In the genomic region with DNA sequence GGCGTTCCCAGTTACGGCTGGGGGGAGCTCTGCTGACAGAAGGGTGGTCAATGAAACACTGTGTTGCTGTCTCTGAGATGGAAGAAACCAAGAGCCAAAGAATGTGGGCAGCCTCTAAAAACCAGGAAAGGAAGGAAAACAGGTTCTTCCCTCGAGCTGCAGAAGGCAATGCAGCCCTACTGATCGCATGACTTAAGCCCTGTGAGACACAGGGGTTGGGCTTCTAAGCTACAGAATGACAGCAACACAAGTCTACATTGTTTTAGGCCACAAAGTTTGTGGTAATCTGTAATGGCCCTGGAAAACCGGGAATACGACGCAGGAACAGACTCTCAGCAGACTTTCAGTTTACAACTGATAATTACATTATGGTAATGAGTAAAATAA, we compare ENCODE assay signal across 32 cellular contexts. TPM values are rescaled to one million over a fixed set of nuclear protein-coding genes. Genes with fewer than 3 reads are reported as not detected.
"Had no signal": no experiment of that assay in that cellular context is flagged by ENCODE, and none has a peak within 500 bp of the region (broad histone marks: within the 10 kb centered on the region; RNA-seq: fewer than 3 reads in every experiment).

No MANE protein-coding gene starts in this region.

- H3K27me3 ChIP-seq: ascending aorta, body of pancreas, Peyer's patch, SJCRH30 had no signal

- H3K9me3 Mint-ChIP-seq: activated CD4-positive, alpha-beta T cell treated with anti-CD3 and anti-CD28 coated beads, Interleukin-2, amount 10 ng/mL, durations not matched to agents 24 days and 14 days; activated naive CD4-positive, alpha-beta T cell treated with anti-CD3 and anti-CD28 coated beads, Interleukin-2, amount 50 U/mL, for 72 hours; activated naive CD8-positive, alpha-beta T cell treated with anti-CD3 and anti-CD28 coated beads, Interleukin-2, amount 50 U/mL, for 24 hours; activated T-cell treated with anti-CD3 and anti-CD28 coated beads, Interleukin-2, amount 50 U/mL, for 4 hours; T-helper 1 cell treated with Interleukin-12 subunit alpha and Interleukin-12 subunit beta and Interleukin-4 antibody, amounts not matched to agents 30 μg/mL and 1 μg/mL, for 36 hours; WTC11 had no signal

- H3K27me3 Mint-ChIP-seq: activated CD4-positive, alpha-beta T cell treated with anti-CD3 and anti-CD28 coated beads, Interleukin-2, amount 10 ng/mL, durations not matched to agents 24 days and 14 days; activated naive CD8-positive, alpha-beta T cell treated with anti-CD3 and anti-CD28 coated beads, Interleukin-2, amount 50 U/mL, for 24 hours had no signal

- DNase-seq: activated CD4-positive, alpha-beta T cell treated with anti-CD3 and anti-CD28 coated beads, Interleukin-2, amount 10 ng/mL, durations not matched to agents 24 days and 14 days; activated CD4-positive, alpha-beta T cell treated with anti-CD3 and anti-CD28 coated beads, Interleukin-2, amount 50 U/mL, for 48 hours; activated CD4-positive, CD25-positive, alpha-beta regulatory T cell treated with anti-CD3 and anti-CD28 coated beads, Interleukin-2, amount 50 U/mL, for 72 hours; activated CD8-positive, alpha-beta memory T cell treated with anti-CD3 and anti-CD28 coated beads for 24 hours; activated effector memory CD4-positive, alpha-beta T cell treated with anti-CD3 and anti-CD28 coated beads, Interleukin-2, amount 50 U/mL, for 16 hours; activated naive CD4-positive, alpha-beta T cell treated with Interleukin-2 at 50 U/mL for 16 hours; activated naive CD8-positive, alpha-beta T cell treated with anti-CD3 and anti-CD28 coated beads, Interleukin-2, amount 50 U/mL, for 24 hours; activated T-cell treated with anti-CD3 and anti-CD28 coated beads, Interleukin-2, amount 50 U/mL, for 4 hours; amniotic stem cell; body of pancreas; central memory CD4-positive, alpha-beta T cell; NCI-H1092 treated with DMSO at 0.1 percent for 48 hours; NCI-H1417 treated with DMSO at 0.1 percent for 48 hours; NCI-H1694; NCI-H2107; NCI-H345; NCI-H510A; NCI-H526 treated with DMSO at 0.1 percent for 48 hours; NCI-H82; OCI-M1; Peyer's patch; Right ventricle myocardium superior; SJCRH30; SW 1271 had no signal

- H3K27ac ChIP-seq: ascending aorta, body of pancreas, Peyer's patch, RWPE1, SJCRH30 had no signal

- H3K9me3 ChIP-seq: ascending aorta, body of pancreas, Peyer's patch, SJCRH30 had no signal

- H3K27ac Mint-ChIP-seq: activated CD4-positive, alpha-beta T cell treated with anti-CD3 and anti-CD28 coated beads, Interleukin-2, amount 10 ng/mL, durations not matched to agents 24 days and 14 days; activated naive CD4-positive, alpha-beta T cell treated with anti-CD3 and anti-CD28 coated beads, Interleukin-2, amount 50 U/mL, for 72 hours; activated naive CD8-positive, alpha-beta T cell treated with anti-CD3 and anti-CD28 coated beads, Interleukin-2, amount 50 U/mL, for 24 hours; T-helper 1 cell treated with Interleukin-12 subunit alpha and Interleukin-12 subunit beta and Interleukin-4 antibody, amounts not matched to agents 30 μg/mL and 1 μg/mL, for 36 hours had no signal

- H3K4me1 ChIP-seq: ascending aorta, body of pancreas, Peyer's patch, SJCRH30 had no signal

- H3K36me3 Mint-ChIP-seq: activated naive CD4-positive, alpha-beta T cell treated with anti-CD3 and anti-CD28 coated beads, Interleukin-2, amount 50 U/mL, for 72 hours had no signal

- ATAC-seq: activated naive CD4-positive, alpha-beta T cell treated with anti-CD3 and anti-CD28 coated beads, Interleukin-2, amount 50 U/mL, for 72 hours; activated naive CD8-positive, alpha-beta T cell treated with anti-CD3 and anti-CD28 coated beads, Interleukin-2, amount 50 U/mL, for 24 hours; activated T-cell treated with anti-CD3 and anti-CD28 coated beads, Interleukin-2, amount 50 U/mL, for 4 hours; SK-N-SH treated with all-trans-retinoic acid at 6 μM for 48 hours; WTC11 had no signal

- H3K4me3 ChIP-seq: ascending aorta, body of pancreas, Peyer's patch, SJCRH30 had no signal

- H3K4me1 Mint-ChIP-seq: activated CD4-positive, alpha-beta T cell treated with anti-CD3 and anti-CD28 coated beads, Interleukin-2, amount 10 ng/mL, durations not matched to agents 24 days and 14 days; activated naive CD8-positive, alpha-beta T cell treated with anti-CD3 and anti-CD28 coated beads, Interleukin-2, amount 50 U/mL, for 24 hours had no signal

- H3K4me3 Mint-ChIP-seq: activated CD4-positive, alpha-beta T cell treated with anti-CD3 and anti-CD28 coated beads, Interleukin-2, amount 10 ng/mL, durations not matched to agents 24 days and 14 days; activated naive CD8-positive, alpha-beta T cell treated with anti-CD3 and anti-CD28 coated beads, Interleukin-2, amount 50 U/mL, for 24 hours; activated T-cell treated with anti-CD3 and anti-CD28 coated beads, Interleukin-2, amount 50 U/mL, for 4 hours; T-helper 1 cell treated with Interleukin-12 subunit alpha and Interleukin-12 subunit beta and Interleukin-4 antibody, amounts not matched to agents 30 μg/mL and 1 μg/mL, for 36 hours; WTC11 had no signal

RNA-seq across cellular contexts. Expression of gene MTNR1A, which starts 38.2 kb away (rescaled TPM):
- total RNA-seq: activated CD4-positive, alpha-beta T cell treated with anti-CD3 and anti-CD28 coated beads, Interleukin-2, amount 10 ng/mL, durations not matched to agents 24 days and 14 days; activated naive CD4-positive, alpha-beta T cell treated with anti-CD3 and anti-CD28 coated beads, Interleukin-2, amount 50 U/mL, for 72 hours; activated T-cell treated with anti-CD3 and anti-CD28 coated beads, Interleukin-2, amount 50 U/mL, for 4 hours; ascending aorta; chondrocyte; MCF 10A; Peyer's patch; Right ventricle myocardium superior; SJCRH30 had no signal
